Comparison of ENCODE assay signal across 22 cellular contexts in the genomic region with DNA sequence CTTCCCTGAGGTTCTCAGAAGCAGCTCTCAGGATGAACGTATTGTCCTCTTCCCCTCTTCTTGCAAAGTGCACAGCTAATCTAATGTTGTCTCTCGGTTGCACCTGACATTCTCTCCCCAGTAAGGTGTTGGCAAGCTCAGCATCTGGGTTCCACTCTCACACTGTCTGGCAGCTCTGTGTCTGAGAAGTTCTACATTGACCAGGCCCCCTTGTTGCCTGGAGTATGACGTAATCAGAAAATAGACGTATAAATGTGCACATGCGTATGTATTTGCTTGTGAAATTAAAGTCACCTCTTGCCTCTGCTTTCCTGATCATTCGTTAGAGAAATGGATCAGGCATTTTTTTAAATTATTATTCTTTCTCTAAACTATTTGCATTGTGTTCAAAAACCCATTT.
"Had no signal": no experiment of that assay in that cellular context is flagged by ENCODE, and none has a peak within 500 bp of the region (broad histone marks: within the 10 kb centered on the region; RNA-seq: fewer than 3 reads in every experiment).

No MANE protein-coding gene starts in this region.

- H3K4me3 Mint-ChIP-seq: activated CD4-positive, alpha-beta T cell treated with anti-CD3 and anti-CD28 coated beads for 36 hours; activated CD8-positive, alpha-beta T cell treated with anti-CD3 and anti-CD28 coated beads for 36 hours; activated naive CD4-positive, alpha-beta T cell treated with anti-CD3 and anti-CD28 coated beads, Interleukin-2, amount 50 U/mL, for 24 hours; activated T-cell treated with anti-CD3 and anti-CD28 coated beads, Interleukin-2, amount 50 U/mL, for 24 hours; activated T-helper 1 cell treated with anti-CD3 and anti-CD28 coated beads, Interleukin-12 subunit alpha, Interleukin-12 subunit beta, Interleukin-2, Interleukin-4 antibody, amounts not matched to agents 30 ng/mL and 10 ng/mL and 1 ng/mL, durations not matched to agents 14 hours and 24 hours and 36 hours had no signal

- H3K4me1 Mint-ChIP-seq: activated CD4-positive, alpha-beta T cell treated with anti-CD3 and anti-CD28 coated beads for 36 hours had no signal

- H3K27ac Mint-ChIP-seq: activated CD4-positive, alpha-beta T cell treated with anti-CD3 and anti-CD28 coated beads for 36 hours; activated CD8-positive, alpha-beta T cell treated with anti-CD3 and anti-CD28 coated beads for 36 hours; activated naive CD4-positive, alpha-beta T cell treated with anti-CD3 and anti-CD28 coated beads, Interleukin-2, amount 50 U/mL, for 24 hours; activated T-cell treated with anti-CD3 and anti-CD28 coated beads, Interleukin-2, amount 50 U/mL, for 24 hours; activated T-helper 1 cell treated with anti-CD3 and anti-CD28 coated beads, Interleukin-12 subunit alpha, Interleukin-12 subunit beta, Interleukin-2, Interleukin-4 antibody, amounts not matched to agents 30 ng/mL and 10 ng/mL and 1 ng/mL, durations not matched to agents 14 hours and 24 hours and 36 hours had no signal

- ATAC-seq: activated CD4-positive, alpha-beta T cell treated with anti-CD3 and anti-CD28 coated beads for 36 hours; activated CD8-positive, alpha-beta T cell treated with anti-CD3 and anti-CD28 coated beads for 36 hours; Panc1; Right ventricle myocardium inferior had no signal

- H3K27me3 Mint-ChIP-seq: activated CD4-positive, alpha-beta T cell treated with anti-CD3 and anti-CD28 coated beads for 36 hours; activated CD8-positive, alpha-beta T cell treated with anti-CD3 and anti-CD28 coated beads for 36 hours; activated naive CD4-positive, alpha-beta T cell treated with anti-CD3 and anti-CD28 coated beads, Interleukin-2, amount 50 U/mL, for 24 hours; activated T-cell treated with anti-CD3 and anti-CD28 coated beads, Interleukin-2, amount 50 U/mL, for 24 hours had no signal

- DNase-seq: activated CD4-positive, alpha-beta T cell treated with anti-CD3 and anti-CD28 coated beads for 36 hours; activated CD8-positive, alpha-beta T cell treated with anti-CD3 and anti-CD28 coated beads for 36 hours; activated effector memory CD4-positive, alpha-beta T cell treated with Interleukin-2 at 50 U/mL for 16 hours; activated naive CD4-positive, alpha-beta T cell; activated T-cell treated with anti-CD3 and anti-CD28 coated beads, Interleukin-2, amount 50 U/mL, for 24 hours; aorta; central memory CD4-positive, alpha-beta T cell; NCI-H1105 treated with DMSO at 0.1 percent for 48 hours; NCI-H1436 treated with DMSO at 0.1 percent for 48 hours; NCI-H187; NCI-H2081; NCI-H446; NCI-H526 treated with DMSO at 0.1 percent for 48 hours; NCI-H82; NK-92 treated with Interleukin-12 subunit alpha and Interleukin-12 subunit beta, amount 100 ng/mL, for 24 hours; RPMI8226; SK-N-SH; T-helper 1 cell had no signal

- H3K9me3 Mint-ChIP-seq: activated CD8-positive, alpha-beta T cell treated with anti-CD3 and anti-CD28 coated beads for 36 hours; activated naive CD4-positive, alpha-beta T cell treated with anti-CD3 and anti-CD28 coated beads, Interleukin-2, amount 50 U/mL, for 24 hours; activated T-cell treated with anti-CD3 and anti-CD28 coated beads, Interleukin-2, amount 50 U/mL, for 24 hours; activated T-helper 1 cell treated with anti-CD3 and anti-CD28 coated beads, Interleukin-12 subunit alpha, Interleukin-12 subunit beta, Interleukin-2, Interleukin-4 antibody, amounts not matched to agents 30 ng/mL and 10 ng/mL and 1 ng/mL, durations not matched to agents 14 hours and 24 hours and 36 hours had no signal
